In genomic region chr1:25072461-25072860, GRCh38 we compare ENCODE assay signal across 1 cellular context.
TF ChIP-seq lines count a peak whose summit lies in the region.

No MANE protein-coding gene starts in this region.

TF ChIP-seq in IMR-90, 13 proteins besides CTCF, POLR2A, EP300 and RAD21:
- TF ChIP-seq CHD1 (IDR thresholded peaks at IDR 0.05; ENCODE audit: low read depth, low read length) (no peak), MAFK (IDR thresholded peaks at IDR 0.05; ENCODE audit: low read depth, low read length) (no peak), NFE2L2 (IDR thresholded peaks at IDR 0.05; ENCODE audit: low read depth, low read length) (no peak), MXI1 (IDR thresholded peaks at IDR 0.05; ENCODE audit: borderline replicate concordance, low read depth, low read length) (no peak), MAZ (IDR thresholded peaks at IDR 0.05; ENCODE audit: borderline replicate concordance, low read depth, low read length) (no peak), USF2 (IDR thresholded peaks at IDR 0.05; ENCODE audit: low read depth, low read length) (no peak), RFX5 (IDR thresholded peaks at IDR 0.05; ENCODE audit: low read depth, low read length) (no peak), SMC3 (IDR thresholded peaks at IDR 0.05; ENCODE audit: low read depth, low read length) (no peak), RCOR1 (IDR thresholded peaks at IDR 0.05; ENCODE audit: insufficient replicate concordance, low read length) (no peak), FOS (IDR thresholded peaks at IDR 0.05; ENCODE audit: low read depth, low read length) (no peak), ELK1 (IDR thresholded peaks at IDR 0.05; ENCODE audit: borderline replicate concordance, low read depth, low read length) (no peak), CEBPB (IDR thresholded peaks at IDR 0.05; ENCODE audit: low read depth, low read length) (no peak), BHLHE40 (IDR thresholded peaks at IDR 0.05; ENCODE audit: low read depth, low read length) (no peak)
